ENCODE assay signal across 11 cellular contexts in the genomic region with DNA sequence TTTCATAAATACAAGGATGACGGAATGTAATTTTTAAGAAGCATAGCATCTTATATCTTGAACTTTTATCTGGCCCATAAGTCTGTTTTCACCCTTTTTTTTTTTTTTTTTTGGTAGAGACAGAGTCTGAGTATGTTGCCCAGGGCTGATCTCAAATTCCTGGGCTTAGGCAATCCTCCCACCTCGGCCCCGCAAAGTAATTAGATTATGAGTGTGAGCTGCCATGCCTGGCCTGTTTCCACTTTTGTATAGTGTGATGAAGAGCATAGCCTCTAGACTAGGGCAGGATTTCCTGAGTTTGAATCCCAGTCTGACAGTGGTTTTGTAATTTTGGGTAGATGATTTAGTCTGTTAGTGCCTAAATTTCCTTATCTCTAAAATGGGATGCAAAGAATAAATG. TPM values are rescaled to one million over a fixed set of nuclear protein-coding genes. Genes with fewer than 3 reads are reported as not detected.
DNase-seq lines count a peak whose midpoint lies in the region; ATAC-seq and TF ChIP-seq lines count a peak whose summit lies in the region.
"Had no signal": no experiment of that assay in that cellular context is flagged by ENCODE, and none has a peak within 500 bp of the region (broad histone marks: within the 10 kb centered on the region; RNA-seq: fewer than 3 reads in every experiment).

No MANE protein-coding gene starts in this region.

- no peak for ATAC-seq in central memory CD8-positive, alpha-beta T cell (replicated peaks; ENCODE audit: extremely low read depth, poor library complexity, severe bottlenecking)
- no peak for ATAC-seq in naive thymus-derived CD8-positive, alpha-beta T cell
- ATAC-seq: gastrocnemius medialis had no signal

- peak overlapping the region; percentile 96 for H3K27ac Mint-ChIP-seq in central memory CD8-positive, alpha-beta T cell (ENCODE audit: low read depth)
- peak overlapping the region in 9 of 10 donors; percentile 13 to 93 (median 77) for H3K27ac Mint-ChIP-seq in naive thymus-derived CD8-positive, alpha-beta T cell
- H3K27ac Mint-ChIP-seq in type B pancreatic cell: no peak overlapping the region

- no peaks in the 10 kb centered on the region for H3K27me3 Mint-ChIP-seq in central memory CD8-positive, alpha-beta T cell
- H3K27me3 Mint-ChIP-seq in naive thymus-derived CD8-positive, alpha-beta T cell: no peaks in the 10 kb centered on the region
- no peaks in the 10 kb centered on the region for H3K27me3 Mint-ChIP-seq in type B pancreatic cell

- TF ChIP-seq CTCF in type B pancreatic cell (conservative IDR thresholded peaks at IDR 0.05): no peak

- peaks cover 23% of the 10 kb centered on the region for H3K36me3 Mint-ChIP-seq in central memory CD8-positive, alpha-beta T cell (ENCODE audit: insufficient read depth)
- peaks cover 0 to 12% (median 0%) of the 10 kb centered on the region in 3 donors for H3K36me3 Mint-ChIP-seq in naive thymus-derived CD8-positive, alpha-beta T cell
- no peaks in the 10 kb centered on the region for H3K36me3 Mint-ChIP-seq in type B pancreatic cell

- H3K9me3 Mint-ChIP-seq in central memory CD8-positive, alpha-beta T cell: no peaks in the 10 kb centered on the region
- H3K9me3 Mint-ChIP-seq in naive thymus-derived CD8-positive, alpha-beta T cell: no peaks in the 10 kb centered on the region
- H3K9me3 Mint-ChIP-seq in type B pancreatic cell: no peaks in the 10 kb centered on the region

- POLR2A ChIA-PET in naive thymus-derived CD8-positive, alpha-beta T cell (lab: Charles Lee): interaction anchor here (2.7 kb wide), 1 partner anchor 10 kb away, joined by 27 read pairs; the partner anchor contains the start of gene STIM2

- peaks cover 70% of the 10 kb centered on the region for H3K4me1 Mint-ChIP-seq in central memory CD8-positive, alpha-beta T cell
- H3K4me1 Mint-ChIP-seq in naive thymus-derived CD8-positive, alpha-beta T cell: peaks cover 37 to 89% (median 77%) of the 10 kb centered on the region in 4 donors
- H3K4me1 Mint-ChIP-seq in type B pancreatic cell (ENCODE audit: unreplicated experiment): peaks cover 25% of the 10 kb centered on the region

- H3K4me3 Mint-ChIP-seq in central memory CD8-positive, alpha-beta T cell: peak overlapping the region; percentile 33
- peak overlapping the region in 6 of 10 donors; percentile 1 to 60 (median 24) for H3K4me3 Mint-ChIP-seq in naive thymus-derived CD8-positive, alpha-beta T cell
- no peak overlapping the region for H3K4me3 Mint-ChIP-seq in type B pancreatic cell

- DNase-seq in Daoy (ENCODE audit: low read depth) (peak; percentile 68), NCI-H226 (peak; percentile 81), type B pancreatic cell (ENCODE audit: extremely low spot score, unreplicated experiment) (no peak), cerebellar cortex (ENCODE audit: low spot score) (no peak), NCI-H446 treated with DMSO at 0.1 percent for 48 hours (lab: John Stamatoyannopoulos, UW) (no peak), NCI-H510A (lab: John Stamatoyannopoulos, UW) (no peak)
- no peak for DNase-seq in central memory CD8-positive, alpha-beta T cell (ENCODE audit: low spot score in 2 of 2)
- no peak for DNase-seq in naive thymus-derived CD8-positive, alpha-beta T cell
- DNase-seq: gastrocnemius medialis, NCI-H1417, NCI-H774 had no signal

RNA-seq across cellular contexts. Expression of gene STIM2, which starts 11.0 kb away (rescaled TPM):
- 15.3 and 38.9 TPM in 2 replicates for total RNA-seq in Daoy (2014; rRNA removed; shearing (Covaris generic))
- total RNA-seq in naive thymus-derived CD8-positive, alpha-beta T cell: 100 to 1,000 TPM; 105 TPM
- 10 to 100 TPM; 22.2 to 35.4 (median 33.0) TPM for polyA plus RNA-seq in naive thymus-derived CD8-positive, alpha-beta T cell
- total RNA-seq in type B pancreatic cell (ENCODE audit: low replicate concordance): 27.1 and 36.2 TPM in 2 replicates

Comparison
In these comparisons a context has a peak if more than half of its experiments do, and no peak if none do; other contexts are left out.
1. DNase-seq: peak in Daoy (single experiment) and NCI-H226 (single experiment); none in central memory CD8-positive, alpha-beta T cell (0 of 2), naive thymus-derived CD8-positive, alpha-beta T cell (0 of 10), type B pancreatic cell (single experiment), cerebellar cortex (single experiment), NCI-H446 treated with DMSO at 0.1 percent for 48 hours (single experiment) and NCI-H510A (single experiment).